ENCODE assay signal across 9 cellular contexts in genomic region chr5:79689541-79690466, GRCh38. TPM values are rescaled to one million over a fixed set of nuclear protein-coding genes. Genes with fewer than 3 reads are reported as not detected.
DNase-seq lines count a peak whose midpoint lies in the region; ATAC-seq, FAIRE-seq and TF ChIP-seq lines count a peak whose summit lies in the region.
"Had no signal": no experiment of that assay in that cellular context is flagged by ENCODE, and none has a peak within 500 bp of the region (broad histone marks: within the 10 kb centered on the region; RNA-seq: fewer than 3 reads in every experiment).

TSS of gene CMYA5 (plus strand) at chr5:79689836. CDS start at chr5:79689908, 72 bp downstream.

- H3K27me3 Mint-ChIP-seq in nephron (ENCODE audit: low read depth) = no peaks in the 10 kb centered on the region

- peaks cover 29% of the 10 kb centered on the region for H3K36me3 Mint-ChIP-seq in nephron (ENCODE audit: low read depth)

- peaks cover 8% of the 10 kb centered on the region for H3F3A ChIP-seq in SK-N-SH (replicated peaks; ENCODE audit: insufficient read depth)

- ATAC-seq in HG03159 (IDR thresholded peaks at IDR 0.05; ENCODE audit: unreplicated experiment) = no peak
- ATAC-seq in HG03521 (IDR thresholded peaks at IDR 0.05; ENCODE audit: unreplicated experiment) = no peak
- ATAC-seq in GM21360 (IDR thresholded peaks at IDR 0.05; ENCODE audit: unreplicated experiment) = no peak

- POLR2A ChIA-PET in SK-N-SH (lab: Yijun Ruan, JAX) = no interaction called here

- DNase-seq in frontal cortex (ENCODE audit: low spot score in 2 of 2) = peak; percentile 22 to 40
- DNase-seq in SK-N-SH = no peak
- DNase-seq: NCI-H2171 had no signal

- no peaks in the 10 kb centered on the region for H4K20me1 ChIP-seq in SK-N-SH (ENCODE audit: insufficient read depth)

- H3K9me3 Mint-ChIP-seq in nephron = no peaks in the 10 kb centered on the region

- TF ChIP-seq CTCF in 22Rv1 (IDR thresholded peaks at IDR 0.05) (no peak), VCaP (conservative IDR thresholded peaks at IDR 0.05) (no peak), nephron (IDR thresholded peaks at IDR 0.05; ENCODE audit: unreplicated experiment in 3 of 3) (no peak), SK-N-SH (IDR thresholded peaks at IDR 0.05) (no peak)

- FAIRE-seq in frontal cortex (lab: Jason Lieb, UNC) = no peak

- H3K9ac ChIP-seq in SK-N-SH = no peak within 1 kb of the TSS

- H3K36me3 ChIP-seq in SK-N-SH (replicated peaks in 1 of 2; ENCODE audit: control insufficient read depth in 1 of 2, insufficient read depth in 2 of 2, low read length in 1 of 2) = peaks cover 28 to 32% of the 10 kb centered on the region in 2 experiments

- H3K9me2 ChIP-seq in SK-N-SH = no peaks in the 10 kb centered on the region

- 96% methylated on average over 70 of the region's 74 CpGs for WGBS in SK-N-SH (ENCODE audit: low lambda C conversion rate)

- no peaks in the 10 kb centered on the region for H3K27me3 ChIP-seq in SK-N-SH (ENCODE audit: insufficient read depth)

- TF ChIP-seq EP300 in SK-N-SH (IDR thresholded peaks at IDR 0.05; ENCODE audit: borderline replicate concordance in 1 of 2, low read depth in 1 of 2, low read length in 1 of 2) = no peak

- peak within 1 kb of the TSS; percentile 81 to 84 (median 84) for H3K4me3 Mint-ChIP-seq in nephron

- H3K4me3 ChIP-seq in SK-N-SH (ENCODE audit: low read depth in 2 of 2, low read length in 1 of 2) = no peak within 1 kb of the TSS

- no peaks in the 10 kb centered on the region; a peak in 1 of 4 replicates for H3K4me1 ChIP-seq in SK-N-SH (ENCODE audit: control insufficient read depth in 1 of 2, insufficient read depth in 2 of 2, low read depth in 1 of 2, low read length in 1 of 2)

- H3K9me3 ChIP-seq in SK-N-SH = no peaks in the 10 kb centered on the region

- no peak within 1 kb of the TSS for H3K4me2 ChIP-seq in SK-N-SH

- H3K79me2 ChIP-seq in SK-N-SH (ENCODE audit: insufficient read depth) = no peaks in the 10 kb centered on the region

- CTCF ChIA-PET in SK-N-SH (lab: Yijun Ruan, JAX) = interaction anchor here (1.0 to 4.1 kb wide), 3 partner anchors 13 to 168 kb away, joined by 3 to 13 read pairs (median 8); no protein-coding TSS in a partner anchor

- H2AFZ ChIP-seq in SK-N-SH (ENCODE audit: low read depth) = no peak within 1 kb of the TSS

- peaks cover 45% of the 10 kb centered on the region for H3K4me1 Mint-ChIP-seq in nephron

- H3K27ac ChIP-seq in 22Rv1 (peak within 1 kb of the TSS; percentile 55), VCaP (peak within 1 kb of the TSS; percentile 56), SK-N-SH (ENCODE audit: low read depth in 2 of 2, low read length in 1 of 2) (no peak within 1 kb of the TSS)

- H3K27ac Mint-ChIP-seq in nephron = peak within 1 kb of the TSS; percentile 31 to 94 (median 90)

- TF ChIP-seq RAD21 in SK-N-SH (IDR thresholded peaks at IDR 0.05; ENCODE audit: low read length) = no peak

TF ChIP-seq in SK-N-SH, 30 proteins besides CTCF, POLR2A, EP300 and RAD21:
- TF ChIP-seq ELF1 (IDR thresholded peaks at IDR 0.05) = no peak
- no peak for TF ChIP-seq GATA2 (CRISPR knock-in tag; IDR thresholded peaks at IDR 0.05)
- no peak for TF ChIP-seq YY1 (IDR thresholded peaks at IDR 0.05; ENCODE audit: low read depth)
- TF ChIP-seq SMC3 (IDR thresholded peaks at IDR 0.05; ENCODE audit: low read depth, low read length) = no peak
- TF ChIP-seq NRF1 (IDR thresholded peaks at IDR 0.05; ENCODE audit: low read depth, low read length) = no peak
- TF ChIP-seq RFX5 (IDR thresholded peaks at IDR 0.05; ENCODE audit: low read length) = no peak
- TF ChIP-seq PBX3 (IDR thresholded peaks at IDR 0.05) = no peak
- no peak for TF ChIP-seq USF1 (IDR thresholded peaks at IDR 0.05; ENCODE audit: borderline replicate concordance, low read depth)
- no peak for TF ChIP-seq CHD2 (IDR thresholded peaks at IDR 0.05; ENCODE audit: low read length, partially characterized antibody)
- TF ChIP-seq SIN3A (IDR thresholded peaks at IDR 0.05; ENCODE audit: borderline replicate concordance, low read depth, low read length) = no peak
- TF ChIP-seq FOXJ3 (CRISPR knock-in tag; IDR thresholded peaks at IDR 0.05) = no peak
- no peak for TF ChIP-seq POLR2AphosphoS5 (IDR thresholded peaks at IDR 0.05; ENCODE audit: low read depth, low read length)
- TF ChIP-seq MAX (IDR thresholded peaks at IDR 0.05; ENCODE audit: low read depth) = no peak
- TF ChIP-seq MEF2A (IDR thresholded peaks at IDR 0.05; ENCODE audit: borderline replicate concordance, low read depth) = no peak
- no peak for TF ChIP-seq USF2 (IDR thresholded peaks at IDR 0.05; ENCODE audit: borderline replicate concordance, low read depth, low read length)
- no peak for TF ChIP-seq TCF12 (IDR thresholded peaks at IDR 0.05)
- no peak for TF ChIP-seq TAF1 (IDR thresholded peaks at IDR 0.05; ENCODE audit: borderline replicate concordance, low read depth, low read length)
- no peak for TF ChIP-seq RCOR1 (IDR thresholded peaks at IDR 0.05; ENCODE audit: low read length)
- no peak for TF ChIP-seq MXI1 (IDR thresholded peaks at IDR 0.05; ENCODE audit: low read depth, low read length)

RNA-seq across cellular contexts. Expression of gene CMYA5, which starts in this region (rescaled TPM):
- total RNA-seq in frontal cortex = 0.82 TPM
- 0.12 and 0.21 TPM in 2 replicates for polyA plus RNA-seq in SK-N-SH (2012; rRNA removed)
- polyA plus RNA-seq in SK-N-SH (2012; cell fraction: cytosol; rRNA removed) = 0.05 and 0.09 TPM in 2 replicates
- 0.33 and 0.82 TPM in 2 replicates for polyA plus RNA-seq in SK-N-SH (2012; cell fraction: nucleus; rRNA removed)

Comparison
In these comparisons a context has a peak if more than half of its experiments do, and no peak if none do; other contexts are left out.
1. Peak in DNase-seq in frontal cortex; RNA of the gene not detected or under 1 TPM.
2. H3K27ac ChIP-seq: peak in 22Rv1 (single experiment) and VCaP (single experiment); none in SK-N-SH (0 of 2).